In genomic region chr7:5665106-5666025, GRCh38 we compare ENCODE assay signal across 7 cellular contexts.
A peak's percentile ranks its signal among the peaks of the same experiment; 100 is the strongest.
DNase-seq lines count a peak whose midpoint lies in the region; ATAC-seq and TF ChIP-seq lines count a peak whose summit lies in the region.

No MANE protein-coding gene starts in this region.

- DNase-seq in NCI-H1105 (lab: John Stamatoyannopoulos, UW), result peak; percentile 63
- peak; percentile 50 for DNase-seq in SKM-1 (lab: John Stamatoyannopoulos, UW; ENCODE audit: unreplicated experiment)
- DNase-seq in activated naive CD8-positive, alpha-beta T cell treated with anti-CD3 and anti-CD28 coated beads, Interleukin-2, amount 50 U/mL, for 24 hours, result peak; percentile 60
- peak; percentile 64 for DNase-seq in left cardiac atrium
- DNase-seq in pulmonary artery endothelial cell (ENCODE audit: low read depth, low spot score), result peak; percentile 60

- H3K27me3 Mint-ChIP-seq in activated naive CD8-positive, alpha-beta T cell treated with anti-CD3 and anti-CD28 coated beads, Interleukin-2, amount 50 U/mL, for 24 hours, result no peaks in the 10 kb centered on the region

- TF ChIP-seq CTCF in GM12874 (IDR thresholded peaks at IDR 0.05; ENCODE audit: insufficient read depth, low read depth, low read length), result peak; percentile 65

- peaks cover 19% of the 10 kb centered on the region for H3K36me3 Mint-ChIP-seq in activated naive CD8-positive, alpha-beta T cell treated with anti-CD3 and anti-CD28 coated beads, Interleukin-2, amount 50 U/mL, for 24 hours (ENCODE audit: low read depth)

- no peak overlapping the region for H3K4me3 Mint-ChIP-seq in activated naive CD8-positive, alpha-beta T cell treated with anti-CD3 and anti-CD28 coated beads, Interleukin-2, amount 50 U/mL, for 24 hours

- peak; percentile 62 for ATAC-seq in activated naive CD8-positive, alpha-beta T cell treated with anti-CD3 and anti-CD28 coated beads, Interleukin-2, amount 50 U/mL, for 24 hours
- ATAC-seq in left cardiac atrium (peak; percentile 73 to 83), GM21381 (IDR thresholded peaks at IDR 0.05; ENCODE audit: unreplicated experiment) (no peak)

- intact Hi-C loops in left cardiac atrium (cut with DNase I), result loop anchor here in 1 of 2 donors (10.0 kb wide), 1 partner anchor 171 kb away; no protein-coding TSS in a partner anchor

- H3K4me1 Mint-ChIP-seq in activated naive CD8-positive, alpha-beta T cell treated with anti-CD3 and anti-CD28 coated beads, Interleukin-2, amount 50 U/mL, for 24 hours, result peaks cover 22% of the 10 kb centered on the region

- no peaks in the 10 kb centered on the region for H3K9me3 Mint-ChIP-seq in activated naive CD8-positive, alpha-beta T cell treated with anti-CD3 and anti-CD28 coated beads, Interleukin-2, amount 50 U/mL, for 24 hours

- no peak overlapping the region for H3K27ac Mint-ChIP-seq in activated naive CD8-positive, alpha-beta T cell treated with anti-CD3 and anti-CD28 coated beads, Interleukin-2, amount 50 U/mL, for 24 hours
